ENCODE assay signal across 14 cellular contexts in genomic region chr4:158125325-158125724, GRCh38. TPM values are rescaled to one million over a fixed set of nuclear protein-coding genes. Genes with fewer than 3 reads are reported as not detected.
DNase-seq lines count a peak whose midpoint lies in the region; ATAC-seq and TF ChIP-seq lines count a peak whose summit lies in the region.
"Had no signal": no experiment of that assay in that cellular context is flagged by ENCODE, and none has a peak within 500 bp of the region (broad histone marks: within the 10 kb centered on the region; RNA-seq: fewer than 3 reads in every experiment).

No MANE protein-coding gene starts in this region.

- no peaks in the 10 kb centered on the region for H3K9me3 ChIP-seq in A673 (ENCODE audit: low read depth, low read length, poor library complexity, severe bottlenecking)
- H3K9me3 ChIP-seq: BLaER1 had no signal

- H3K4me1 ChIP-seq in A673 (ENCODE audit: insufficient read depth, low read length, poor library complexity, severe bottlenecking) (no peaks in the 10 kb centered on the region), GM23338 (ENCODE audit: insufficient read depth) (peaks cover 6% of the 10 kb centered on the region; the same call in 1 of the 2 replicates)
- H3K4me1 ChIP-seq: BLaER1 had no signal

- BruUV-seq in A673 (replicated peaks; lab: Mats Ljungman, UMichigan), result no TSS peak

- H3K4me3 Mint-ChIP-seq in GM23338, result no peak overlapping the region
- no peak overlapping the region for H3K4me3 Mint-ChIP-seq in WTC11
- no peak overlapping the region for H3K4me3 Mint-ChIP-seq in nephron
- H3K4me3 Mint-ChIP-seq: CD8-positive, alpha-beta memory T cell had no signal

- H3K36me3 Mint-ChIP-seq in GM23338 (ENCODE audit: low read depth) (no peaks in the 10 kb centered on the region), WTC11 (no peaks in the 10 kb centered on the region), nephron (ENCODE audit: low read depth) (peaks cover 26% of the 10 kb centered on the region)
- H3K36me3 Mint-ChIP-seq: CD8-positive, alpha-beta memory T cell had no signal

- ATAC-seq in GM23338 (no peak), WTC11 (peak; percentile 41), HG03139 (IDR thresholded peaks at IDR 0.05; ENCODE audit: unreplicated experiment) (no peak), GM18520 (IDR thresholded peaks at IDR 0.05; ENCODE audit: unreplicated experiment) (no peak), left cardiac atrium (no peak), HG03095 (IDR thresholded peaks at IDR 0.05; ENCODE audit: unreplicated experiment) (no peak)
- ATAC-seq: GM12878, HepG2 had no signal

- H3K4me1 Mint-ChIP-seq in GM23338 (peaks cover 10% of the 10 kb centered on the region), WTC11 (peaks cover 12% of the 10 kb centered on the region), nephron (peaks cover 43% of the 10 kb centered on the region)
- H3K4me1 Mint-ChIP-seq: CD8-positive, alpha-beta memory T cell had no signal

- no peaks in the 10 kb centered on the region for H3F3A ChIP-seq in GM23338 (replicated peaks; ENCODE audit: low read depth)

- CTCF ChIA-PET in A673 (lab: Charles Lee) (no interaction called here), WTC11 (lab: Charles Lee) (no interaction called here)

- POLR2A ChIA-PET in A673 (lab: Charles Lee; ENCODE audit: low non-redundant PET), result no interaction called here
- POLR2A ChIA-PET in WTC11 (lab: Charles Lee), result no interaction called here

- peak; percentile 15 for DNase-seq in A673 (ENCODE audit: low spot score)
- peak; percentile 47 for DNase-seq in GM23338 (ENCODE audit: low spot score)
- DNase-seq in WTC11 (ENCODE audit: low spot score), result no peak
- no peak for DNase-seq in left cardiac atrium
- DNase-seq: AML-193; CD8-positive, alpha-beta memory T cell; DMS53 had no signal

- intact Hi-C loops in A673 (cut with micrococcal nuclease; ENCODE audit: unreplicated experiment) (no loop called here), left cardiac atrium (cut with DNase I) (no loop called here)

- no peaks in the 10 kb centered on the region for H3K27me3 Mint-ChIP-seq in GM23338 (ENCODE audit: insufficient read depth, low read depth, poor library complexity)
- no peaks in the 10 kb centered on the region for H3K27me3 Mint-ChIP-seq in WTC11 (ENCODE audit: low read depth)
- peaks cover 4% of the 10 kb centered on the region for H3K27me3 Mint-ChIP-seq in nephron (ENCODE audit: low read depth)

- H4K20me1 ChIP-seq in GM23338 (replicated peaks; ENCODE audit: insufficient read depth), result no peaks in the 10 kb centered on the region
- H4K20me1 ChIP-seq: BLaER1 had no signal

- peak overlapping the region; percentile 50 for H3K4me2 ChIP-seq in GM23338
- H3K4me2 ChIP-seq: BLaER1 had no signal

- H3K9me3 Mint-ChIP-seq in GM23338 (no peaks in the 10 kb centered on the region), WTC11 (no peaks in the 10 kb centered on the region), nephron (no peaks in the 10 kb centered on the region)

- H3K27ac Mint-ChIP-seq in GM23338, result peak overlapping the region; percentile 25
- H3K27ac Mint-ChIP-seq in WTC11, result 0 out of 2 replicates have a peak overlapping the region, but pooled peaks have one; percentile 28
- H3K27ac Mint-ChIP-seq in nephron, result peak overlapping the region; percentile 42 to 78 (median 61)
- H3K27ac Mint-ChIP-seq: CD8-positive, alpha-beta memory T cell had no signal

- no peaks in the 10 kb centered on the region for H3K27me3 ChIP-seq in A673 (replicated peaks; ENCODE audit: insufficient read depth, low read depth, low read length, poor library complexity)
- no peaks in the 10 kb centered on the region for H3K27me3 ChIP-seq in GM23338 (ENCODE audit: insufficient read depth)
- H3K27me3 ChIP-seq: BLaER1 had no signal

- H3K4me3 ChIP-seq in A673 (ENCODE audit: low read depth, low read length, poor library complexity, severe bottlenecking) (no peak overlapping the region), GM23338 (no peak overlapping the region)
- H3K4me3 ChIP-seq: BLaER1, GM12878 had no signal

- no peaks in the 10 kb centered on the region for H3K9me2 ChIP-seq in GM23338 (ENCODE audit: insufficient read depth)

- H2AFZ ChIP-seq in GM23338, result no peak overlapping the region

- H3K36me3 ChIP-seq in A673 (ENCODE audit: insufficient read depth, low read length, poor library complexity, severe bottlenecking) (no peaks in the 10 kb centered on the region), GM23338 (ENCODE audit: insufficient read depth) (no peaks in the 10 kb centered on the region)
- H3K36me3 ChIP-seq: BLaER1 had no signal

- H3K27ac ChIP-seq in A673 (ENCODE audit: low read depth, low read length, poor library complexity, severe bottlenecking), result no peak overlapping the region
- no peak overlapping the region for H3K27ac ChIP-seq in GM23338 (ENCODE audit: low read depth)
- H3K27ac ChIP-seq: BLaER1 had no signal

- no peaks in the 10 kb centered on the region for H3K79me2 ChIP-seq in GM23338 (replicated peaks; ENCODE audit: insufficient read depth)

- TF ChIP-seq CTCF in A673 (conservative IDR thresholded peaks at IDR 0.05; ENCODE audit: low read depth, low read length), result no peak
- no peak for TF ChIP-seq CTCF in GM23338 (conservative IDR thresholded peaks at IDR 0.05; ENCODE audit: low read depth in 2 of 2)
- no peak for TF ChIP-seq CTCF in WTC11 (IDR thresholded peaks at IDR 0.05)
- TF ChIP-seq CTCF in nephron (IDR thresholded peaks at IDR 0.05; ENCODE audit: unreplicated experiment in 3 of 3), result no peak

TF ChIP-seq in GM23338, 12 proteins besides CTCF, POLR2A, EP300 and RAD21 (continues in another document):
- no peak for TF ChIP-seq REST (IDR thresholded peaks at IDR 0.05; ENCODE audit: unreplicated experiment)
- no peak for TF ChIP-seq NANOG (IDR thresholded peaks at IDR 0.05; ENCODE audit: borderline replicate concordance)

TF ChIP-seq in WTC11, 78 proteins besides CTCF, POLR2A, EP300 and RAD21:
- TF ChIP-seq JUN (CRISPR knock-in tag; IDR thresholded peaks at IDR 0.05) (no peak), NR2C2 (CRISPR knock-in tag; IDR thresholded peaks at IDR 0.05) (no peak), ZNF396 (CRISPR knock-in tag; IDR thresholded peaks at IDR 0.05; ENCODE audit: borderline replicate concordance) (no peak), ZNF263 (CRISPR knock-in tag; IDR thresholded peaks at IDR 0.05; ENCODE audit: low read depth) (no peak), FOXJ3 (CRISPR knock-in tag; IDR thresholded peaks at IDR 0.05; ENCODE audit: borderline replicate concordance) (no peak), NR3C1 (CRISPR knock-in tag; conservative IDR thresholded peaks at IDR 0.05; ENCODE audit: low read depth) (no peak)

RNA-seq across cellular contexts. Expression of gene GASK1B, which starts 47.5 kb away (rescaled TPM):
- total RNA-seq in A673 (2021) (3.1 and 3.8 TPM in 2 replicates), WTC11 (2021) (0.23 to 0.32 TPM (median 0.24 TPM) in 3 replicates), left cardiac atrium (10 to 100 TPM; 61.5 to 71.2 TPM)
- total RNA-seq in GM23338 (2014; rRNA removed; shearing (Covaris generic)), result not detected in 2 replicates
- not detected in 2 replicates for polyA plus RNA-seq in GM23338 (2016; fragmentation: Nextera tagmentation; extraction: Ambion mirVana)
- polyA plus RNA-seq: CD8-positive, alpha-beta memory T cell had no signal

Comparison
In these comparisons a context has a peak if more than half of its experiments do, and no peak if none do; other contexts are left out.
1. DNase-seq: peak in A673 (single experiment) and GM23338 (single experiment); none in WTC11 (single experiment) and left cardiac atrium (single experiment).
2. RNA of gene GASK1B, which starts 47.5 kb away (total RNA-seq): 61.5 to 71.2 TPM in left cardiac atrium; 3.1 to 3.8 TPM in A673, 0.23 to 0.32 TPM in WTC11 and not detected in GM23338; every median in the first group is over 10 times any median in the second.
3. Peak in every context shown above with its lines, with median percentiles within 50 percentile points of each other: H3K27ac Mint-ChIP-seq.